16 cellular contexts compared by ENCODE assay signal in the genomic region with DNA sequence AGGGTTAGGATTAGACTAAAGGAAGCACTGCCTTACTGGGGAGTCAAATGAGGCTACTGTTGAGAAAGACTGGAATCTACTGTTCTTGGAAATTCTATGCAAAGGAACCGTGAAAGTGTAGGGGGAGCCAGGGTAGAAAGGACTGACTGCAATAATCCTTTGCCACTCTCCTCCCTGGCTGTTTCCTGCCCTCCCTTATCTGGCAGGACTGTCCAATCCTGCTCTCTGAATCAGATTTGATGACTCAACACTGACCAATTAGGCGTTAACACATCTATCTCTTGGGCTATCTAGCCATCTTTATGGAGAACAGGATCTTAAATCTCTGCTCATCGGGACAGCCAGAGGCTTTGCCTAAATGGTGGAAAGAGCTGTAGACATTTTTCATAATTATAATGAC.
DNase-seq lines count a peak whose midpoint lies in the region; ATAC-seq and TF ChIP-seq lines count a peak whose summit lies in the region.
"Had no signal": no experiment of that assay in that cellular context is flagged by ENCODE, and none has a peak within 500 bp of the region (broad histone marks: within the 10 kb centered on the region; RNA-seq: fewer than 3 reads in every experiment).

No MANE protein-coding gene starts in this region.

- no peak overlapping the region for H3K4me2 ChIP-seq in SK-N-SH
- H3K4me2 ChIP-seq: KMS-11 had no signal

- H3K4me1 ChIP-seq in A673 (ENCODE audit: insufficient read depth, low read length, poor library complexity, severe bottlenecking): no peaks in the 10 kb centered on the region
- H3K4me1 ChIP-seq in RWPE2 (ENCODE audit: insufficient read depth, poor library complexity, severe bottlenecking): peaks cover 4% of the 10 kb centered on the region
- no peaks in the 10 kb centered on the region for H3K4me1 ChIP-seq in SK-N-SH (ENCODE audit: control insufficient read depth in 1 of 2, insufficient read depth in 2 of 2, low read depth in 1 of 2, low read length in 1 of 2)

- no peak for TF ChIP-seq RAD21 in SK-N-SH (IDR thresholded peaks at IDR 0.05; ENCODE audit: low read length)

- no peaks in the 10 kb centered on the region for H3F3A ChIP-seq in SK-N-SH (replicated peaks; ENCODE audit: insufficient read depth)

- peaks cover 5% of the 10 kb centered on the region for H3K36me3 Mint-ChIP-seq in Calu3 (ENCODE audit: insufficient read depth, unreplicated experiment)

- CTCF ChIA-PET in A673 (lab: Charles Lee): no interaction called here
- CTCF ChIA-PET in SK-N-SH (lab: Yijun Ruan, JAX): interaction anchor here (0.9 kb wide), 1 partner anchor 10 kb away, joined by 3 read pairs; no protein-coding TSS in a partner anchor
- CTCF ChIA-PET in Calu3 (lab: Charles Lee): no interaction called here

- peak; percentile 63 for DNase-seq in A673 (ENCODE audit: low spot score)
- DNase-seq in HCEC 1CT: peak; percentile 88
- DNase-seq in RWPE2 (ENCODE audit: low spot score): no peak
- DNase-seq in foreskin melanocyte: peak; percentile 62
- DNase-seq in SK-N-SH: no peak
- no peak for DNase-seq in Calu3
- DNase-seq: activated naive CD4-positive, alpha-beta T cell; DND-41; effector CD4-positive, alpha-beta T cell; NCI-H2081 had no signal

- H3K27me3 ChIP-seq in A673 (replicated peaks; ENCODE audit: insufficient read depth, low read depth, low read length, poor library complexity) (peaks cover 4% of the 10 kb centered on the region), RWPE2 (ENCODE audit: insufficient read depth, poor library complexity, severe bottlenecking) (no peaks in the 10 kb centered on the region), SK-N-SH (ENCODE audit: insufficient read depth) (peaks cover 44% of the 10 kb centered on the region)

- BruUV-seq in A673 (replicated peaks; lab: Mats Ljungman, UMichigan) (no TSS peak), Calu3 (replicated peaks; lab: Mats Ljungman, UMichigan) (no TSS peak)

- TF ChIP-seq CTCF in A673 (conservative IDR thresholded peaks at IDR 0.05; ENCODE audit: low read depth, low read length): no peak
- no peak for TF ChIP-seq CTCF in RWPE2 (IDR thresholded peaks at IDR 0.05; ENCODE audit: poor library complexity, severe bottlenecking)
- no peak for TF ChIP-seq CTCF in SK-N-SH (IDR thresholded peaks at IDR 0.05)
- TF ChIP-seq CTCF in Calu3 (IDR thresholded peaks at IDR 0.05; ENCODE audit: unreplicated experiment): no peak

- H3K9me3 ChIP-seq in A673 (ENCODE audit: low read depth, low read length, poor library complexity, severe bottlenecking): no peaks in the 10 kb centered on the region
- no peaks in the 10 kb centered on the region for H3K9me3 ChIP-seq in RWPE2 (ENCODE audit: severe bottlenecking)
- H3K9me3 ChIP-seq in SK-N-SH: no peaks in the 10 kb centered on the region
- H3K9me3 ChIP-seq: thoracic aorta had no signal

- no peak for TF ChIP-seq EP300 in SK-N-SH (IDR thresholded peaks at IDR 0.05; ENCODE audit: borderline replicate concordance in 1 of 2, low read depth in 1 of 2, low read length in 1 of 2)

- no peak overlapping the region for H2AFZ ChIP-seq in SK-N-SH (ENCODE audit: low read depth)

- H3K27ac ChIP-seq in A673 (ENCODE audit: low read depth, low read length, poor library complexity, severe bottlenecking): no peak overlapping the region
- H3K27ac ChIP-seq in RWPE2 (ENCODE audit: poor library complexity, severe bottlenecking): no peak overlapping the region
- no peak overlapping the region for H3K27ac ChIP-seq in SK-N-SH (ENCODE audit: low read depth in 2 of 2, low read length in 1 of 2)
- H3K27ac ChIP-seq: KMS-11, SK-N-MC, thoracic aorta, VCaP had no signal

- ATAC-seq in RWPE2 (ENCODE audit: low read depth) (peak; percentile 53), GM18909 (IDR thresholded peaks at IDR 0.05; ENCODE audit: poor library complexity, unreplicated experiment) (no peak), SK-N-SH treated with all-trans-retinoic acid at 6 μM for 48 hours (no peak)

- no peaks in the 10 kb centered on the region for H3K9me2 ChIP-seq in SK-N-SH

- H3K4me1 Mint-ChIP-seq in Calu3 (ENCODE audit: low read depth, unreplicated experiment): peaks cover 39% of the 10 kb centered on the region

- WGBS in SK-N-SH (ENCODE audit: low lambda C conversion rate): 15% methylated on average over 3 of the region's 3 CpGs

- no peak overlapping the region for H3K4me3 ChIP-seq in A673 (ENCODE audit: low read depth, low read length, poor library complexity, severe bottlenecking)
- no peak overlapping the region for H3K4me3 ChIP-seq in RWPE2 (ENCODE audit: severe bottlenecking)
- H3K4me3 ChIP-seq in SK-N-SH (ENCODE audit: low read depth in 2 of 2, low read length in 1 of 2): no peak overlapping the region
- H3K4me3 ChIP-seq: SK-N-MC, thoracic aorta had no signal

- no peaks in the 10 kb centered on the region for H3K36me3 ChIP-seq in A673 (ENCODE audit: insufficient read depth, low read length, poor library complexity, severe bottlenecking)
- H3K36me3 ChIP-seq in RWPE2 (ENCODE audit: low read depth): no peaks in the 10 kb centered on the region
- no peaks in the 10 kb centered on the region for H3K36me3 ChIP-seq in SK-N-SH (replicated peaks in 1 of 2; ENCODE audit: control insufficient read depth in 1 of 2, insufficient read depth in 2 of 2, low read length in 1 of 2)
- H3K36me3 ChIP-seq: thoracic aorta had no signal

- H3K27ac Mint-ChIP-seq in Calu3 (ENCODE audit: unreplicated experiment): no peak overlapping the region

- intact Hi-C loops in A673 (cut with micrococcal nuclease; ENCODE audit: unreplicated experiment): no loop called here
- intact Hi-C loops in Calu3 (cut with micrococcal nuclease; ENCODE audit: unreplicated experiment): no loop called here

- no peaks in the 10 kb centered on the region for H3K27me3 Mint-ChIP-seq in Calu3 (ENCODE audit: unreplicated experiment)

- H3K9ac ChIP-seq in SK-N-SH: no peak overlapping the region
- H3K9ac ChIP-seq: KMS-11 had no signal

- no peaks in the 10 kb centered on the region for H4K20me1 ChIP-seq in SK-N-SH (ENCODE audit: insufficient read depth)

- H3K4me3 Mint-ChIP-seq in Calu3 (ENCODE audit: low read depth, unreplicated experiment): no peak overlapping the region

- no peaks in the 10 kb centered on the region for H3K9me3 Mint-ChIP-seq in Calu3 (ENCODE audit: low read depth, unreplicated experiment)

- POLR2A ChIA-PET in A673 (lab: Charles Lee; ENCODE audit: low non-redundant PET): no interaction called here
- POLR2A ChIA-PET in SK-N-SH (lab: Yijun Ruan, JAX): no interaction called here

- H3K79me2 ChIP-seq in SK-N-SH (ENCODE audit: insufficient read depth): no peaks in the 10 kb centered on the region

TF ChIP-seq in SK-N-SH, 30 proteins besides CTCF, POLR2A, EP300 and RAD21:
- TF ChIP-seq GABPA (IDR thresholded peaks at IDR 0.05; ENCODE audit: low read depth) (no peak), TAF1 (IDR thresholded peaks at IDR 0.05; ENCODE audit: borderline replicate concordance, low read depth, low read length) (no peak), EZH2phosphoT487 (IDR thresholded peaks at IDR 0.05; ENCODE audit: borderline replicate concordance, low read depth) (no peak), RXRA (IDR thresholded peaks at IDR 0.05; ENCODE audit: borderline replicate concordance, low read depth) (no peak), CHD2 (IDR thresholded peaks at IDR 0.05; ENCODE audit: low read length, partially characterized antibody) (no peak), FOXJ3 (CRISPR knock-in tag; IDR thresholded peaks at IDR 0.05) (no peak), SIN3A (IDR thresholded peaks at IDR 0.05; ENCODE audit: borderline replicate concordance, low read depth, low read length) (no peak), RFX5 (IDR thresholded peaks at IDR 0.05; ENCODE audit: low read length) (no peak), RCOR1 (IDR thresholded peaks at IDR 0.05; ENCODE audit: low read length) (no peak), TEAD4 (IDR thresholded peaks at IDR 0.05; ENCODE audit: borderline replicate concordance, insufficient read depth) (no peak)
- TF ChIP-seq, protein P1, sequence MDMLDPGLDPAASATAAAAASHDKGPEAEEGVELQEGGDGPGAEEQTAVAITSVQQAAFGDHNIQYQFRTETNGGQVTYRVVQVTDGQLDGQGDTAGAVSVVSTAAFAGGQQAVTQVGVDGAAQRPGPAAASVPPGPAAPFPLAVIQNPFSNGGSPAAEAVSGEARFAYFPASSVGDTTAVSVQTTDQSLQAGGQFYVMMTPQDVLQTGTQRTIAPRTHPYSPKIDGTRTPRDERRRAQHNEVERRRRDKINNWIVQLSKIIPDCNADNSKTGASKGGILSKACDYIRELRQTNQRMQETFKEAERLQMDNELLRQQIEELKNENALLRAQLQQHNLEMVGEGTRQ (IDR thresholded peaks at IDR 0.05; ENCODE audit: borderline replicate concordance, low read depth, low read length): no peak

TF ChIP-seq in SK-N-SH treated with all-trans-retinoic acid at 6 μM for 48 hours, 23 proteins besides CTCF, POLR2A, EP300 and RAD21 (continues in another document):
- no peak for TF ChIP-seq ISL1 (CRISPR knock-in tag; IDR thresholded peaks at IDR 0.05)
- TF ChIP-seq BACH2 (CRISPR knock-in tag; IDR thresholded peaks at IDR 0.05; ENCODE audit: borderline replicate concordance): no peak
- TF ChIP-seq CSRNP3 (CRISPR knock-in tag; IDR thresholded peaks at IDR 0.05): no peak
- TF ChIP-seq PPARA (CRISPR knock-in tag; IDR thresholded peaks at IDR 0.05; ENCODE audit: borderline replicate concordance): no peak
- TF ChIP-seq SNAI2 (CRISPR knock-in tag; IDR thresholded peaks at IDR 0.05): no peak
- no peak for TF ChIP-seq ESRRG (CRISPR knock-in tag; IDR thresholded peaks at IDR 0.05)
- TF ChIP-seq GLIS3 (CRISPR knock-in tag; IDR thresholded peaks at IDR 0.05): no peak
- no peak for TF ChIP-seq ZNF8 (CRISPR knock-in tag; IDR thresholded peaks at IDR 0.05)
- TF ChIP-seq ZFP30 (CRISPR knock-in tag; IDR thresholded peaks at IDR 0.05): no peak
- no peak for TF ChIP-seq RARB (CRISPR knock-in tag; IDR thresholded peaks at IDR 0.05)
- no peak for TF ChIP-seq ARNTL (CRISPR knock-in tag; IDR thresholded peaks at IDR 0.05; ENCODE audit: borderline replicate concordance, low read depth)
- no peak for TF ChIP-seq CSDC2 (CRISPR knock-in tag; IDR thresholded peaks at IDR 0.05)

Comparison
In these comparisons a context has a peak if more than half of its experiments do, and no peak if none do; other contexts are left out.
1. DNase-seq: peak in A673 (single experiment), HCEC 1CT (single experiment) and foreskin melanocyte (single experiment); none in RWPE2 (single experiment), SK-N-SH (single experiment) and Calu3 (single experiment).